Comparison of ENCODE assay signal across 19 cellular contexts in genomic region chr19:16889883-16890460, GRCh38. TPM values are rescaled to one million over a fixed set of nuclear protein-coding genes. Genes with fewer than 3 reads are reported as not detected.
A peak's percentile ranks its signal among the peaks of the same experiment; 100 is the strongest.
DNase-seq lines count a peak whose midpoint lies in the region; TF ChIP-seq lines count a peak whose summit lies in the region.
"Had no signal": no experiment of that assay in that cellular context is flagged by ENCODE, and none has a peak within 500 bp of the region (broad histone marks: within the 10 kb centered on the region; RNA-seq: fewer than 3 reads in every experiment).

No MANE protein-coding gene starts in this region.

- H3K27ac ChIP-seq in esophagus muscularis mucosa (replicated peaks in 1 of 4) = peak overlapping the region in 1 of 4 donors; percentile 67
- H3K27ac ChIP-seq: ovary had no signal

- H3K4me1 ChIP-seq in esophagus muscularis mucosa (peaks cover 21 to 41% (median 36%) of the 10 kb centered on the region in 4 donors), skeletal muscle satellite cell (ENCODE audit: control insufficient read depth, insufficient read depth, low read length) (peaks cover 12% of the 10 kb centered on the region)
- H3K4me1 ChIP-seq: colonic mucosa had no signal

- TF ChIP-seq EP300 in esophagus muscularis mucosa (IDR thresholded peaks at IDR 0.05) = no peak

- peak overlapping the region; percentile 65 for H3K4me2 ChIP-seq in skeletal muscle satellite cell (ENCODE audit: low read length)

- WGBS in esophagus muscularis mucosa = 87% methylated on average over 16 of the region's 48 CpGs

- H3K27me3 ChIP-seq in esophagus muscularis mucosa (peaks cover 0 to 32% (median 6%) of the 10 kb centered on the region in 4 donors), skeletal muscle satellite cell (ENCODE audit: control insufficient read depth, insufficient read depth, low read length) (peaks cover 21% of the 10 kb centered on the region)
- H3K27me3 ChIP-seq: colonic mucosa, ovary had no signal

- H3K36me3 ChIP-seq in esophagus muscularis mucosa (no peaks in the 10 kb centered on the region), skeletal muscle satellite cell (ENCODE audit: insufficient read depth, low read length) (no peaks in the 10 kb centered on the region)
- H3K36me3 ChIP-seq: colonic mucosa, ovary had no signal

- TF ChIP-seq CTCF in esophagus muscularis mucosa (IDR thresholded peaks at IDR 0.05) (no peak), GM13976 (IDR thresholded peaks at IDR 0.05; ENCODE audit: borderline replicate concordance, control extremely low read depth, extremely low read depth, insufficient read depth, missing control alignments) (no peak)

- peak overlapping the region in 3 of 4 donors; percentile 30 to 41 (median 30) for H3K4me3 ChIP-seq in esophagus muscularis mucosa
- no peak overlapping the region for H3K4me3 ChIP-seq in skeletal muscle satellite cell (ENCODE audit: low read length)
- H3K4me3 ChIP-seq: GM12878, ovary had no signal

- intact Hi-C loops in esophagus muscularis mucosa (cut with DNase I) = no loop called here

- DNase-seq in NCI-H146 (lab: John Stamatoyannopoulos, UW) (peak; percentile 53), NCI-H146 treated with DMSO at 0.1 percent for 48 hours (lab: John Stamatoyannopoulos, UW; ENCODE audit: unreplicated experiment) (no peak), NCI-H69 (lab: John Stamatoyannopoulos, UW) (peak; percentile 52), esophagus muscularis mucosa (ENCODE audit: extremely low spot score) (no peak), DMS53 treated with DMSO at 0.1 percent for 48 hours (lab: John Stamatoyannopoulos, UW; ENCODE audit: unreplicated experiment) (no peak), mesenteric fat pad (ENCODE audit: low spot score) (no peak), GM13976 (ENCODE audit: low spot score) (no peak)
- DNase-seq: 8988T; activated CD8-positive, alpha-beta T cell treated with anti-CD3 and anti-CD28 coated beads, Interleukin-2, amount 10 ng/mL, durations not matched to agents 7 days and 5 days; activated T-cell treated with anti-CD3 and anti-CD28 coated beads, Interleukin-2, amount 50 U/mL, for 48 hours; colonic mucosa; foreskin fibroblast; NCI-H446 treated with DMSO at 0.1 percent for 48 hours; ovary; stimulated activated CD8-positive, alpha-beta memory T cell treated with anti-CD3 and anti-CD28 coated beads, Interleukin-4, amount 100 ng/mL, for 48 hours had no signal

- TF ChIP-seq POLR2A in esophagus muscularis mucosa (IDR thresholded peaks at IDR 0.05; ENCODE audit: low read depth) = no peak

- no peaks in the 10 kb centered on the region for H3K9me3 ChIP-seq in esophagus muscularis mucosa
- H3K9me3 ChIP-seq in skeletal muscle satellite cell (replicated peaks; ENCODE audit: low read length) = no peaks in the 10 kb centered on the region
- H3K9me3 ChIP-seq: colonic mucosa, ovary had no signal

- no peak overlapping the region for H3K9ac ChIP-seq in skeletal muscle satellite cell (ENCODE audit: low read depth, low read length)

- in situ Hi-C loops in GM13976 (cut with MboI; ENCODE audit: low sequenced_read_pairs, unreplicated experiment) = no loop called here

RNA-seq across cellular contexts. Expression of gene F2RL3, which starts 1.2 kb away (rescaled TPM):
- total RNA-seq in esophagus muscularis mucosa (1 to 10 TPM; 2.5 to 6.5 (median 5.0) TPM), mesenteric fat pad (33.9 TPM)
- not detected in 2 replicates for total RNA-seq in skeletal muscle satellite cell (2012; rRNA removed)
- total RNA-seq: activated naive CD4-positive, alpha-beta T cell treated with anti-CD3 and anti-CD28 coated beads, Interleukin-2, amount 50 U/mL, for 72 hours; temporal lobe had no signal

Comparison
In these comparisons a context has a peak if more than half of its experiments do, and no peak if none do; other contexts are left out.
1. DNase-seq: peak in NCI-H146 (single experiment) and NCI-H69 (single experiment); none in NCI-H146 treated with DMSO at 0.1 percent for 48 hours (single experiment), esophagus muscularis mucosa (single experiment), DMS53 treated with DMSO at 0.1 percent for 48 hours (single experiment), mesenteric fat pad (single experiment) and GM13976 (single experiment).